In genomic region chr12:94789510-94790225, GRCh38 we compare ENCODE assay signal across 19 cellular contexts.
DNase-seq lines count a peak whose midpoint lies in the region; ATAC-seq and TF ChIP-seq lines count a peak whose summit lies in the region.
"Had no signal": no experiment of that assay in that cellular context is flagged by ENCODE, and none has a peak within 500 bp of the region (broad histone marks: within the 10 kb centered on the region; RNA-seq: fewer than 3 reads in every experiment).

No MANE protein-coding gene starts in this region.

- peak; percentile 49 for DNase-seq in SK-N-SH
- DNase-seq in endothelial cell (ENCODE audit: low spot score), result no peak
- no peak for DNase-seq in activated CD4-positive, alpha-beta T cell treated with anti-CD3 and anti-CD28 coated beads for 48 hours
- DNase-seq in 8988T, result no peak
- DNase-seq in COR-L47 (lab: John Stamatoyannopoulos, UW), result no peak
- DNase-seq: CD4-positive, alpha-beta memory T cell; DMS 273 treated with DMSO at 0.1 percent for 48 hours; DMS53; DND-41; EL; GM23248 had no signal

- peak overlapping the region in 1 of 2 experiments; percentile 70; a peak in 2 of 4 replicates for H3K27ac ChIP-seq in SK-N-SH (ENCODE audit: low read depth in 2 of 2, low read length in 1 of 2)
- peak overlapping the region; percentile 88 for H3K27ac ChIP-seq in VCaP
- peak overlapping the region; percentile 88 for H3K27ac ChIP-seq in parathyroid adenoma
- H3K27ac ChIP-seq: 22Rv1, BLaER1, GM23248, HL-60 had no signal

- H3K9me3 Mint-ChIP-seq in endothelial cell (ENCODE audit: unreplicated experiment), result no peaks in the 10 kb centered on the region

- no peak overlapping the region for H2AFZ ChIP-seq in SK-N-SH (ENCODE audit: low read depth)
- peak overlapping the region; percentile 57 for H2AFZ ChIP-seq in parathyroid adenoma
- H2AFZ ChIP-seq: GM23248 had no signal

- 25% methylated on average over 3 of the region's 3 CpGs for WGBS in SK-N-SH (ENCODE audit: low lambda C conversion rate)

- H3K9ac ChIP-seq in SK-N-SH (no peak overlapping the region), parathyroid adenoma (no peak overlapping the region)
- H3K9ac ChIP-seq: BLaER1, GM23248 had no signal

- CTCF ChIA-PET in SK-N-SH (lab: Yijun Ruan, JAX), result interaction anchor here (0.8 to 2.3 kb wide), 2 partner anchors 244 to 547 kb away, joined by 4 to 7 read pairs; no protein-coding TSS in a partner anchor

- H3K27me3 ChIP-seq in SK-N-SH (ENCODE audit: insufficient read depth) (no peaks in the 10 kb centered on the region), parathyroid adenoma (ENCODE audit: control insufficient read depth, insufficient read depth, low read length) (no peaks in the 10 kb centered on the region)
- H3K27me3 ChIP-seq: BLaER1 had no signal

- H3K79me2 ChIP-seq in SK-N-SH (ENCODE audit: insufficient read depth), result no peaks in the 10 kb centered on the region
- peaks cover 8% of the 10 kb centered on the region for H3K79me2 ChIP-seq in parathyroid adenoma

- no peak for TF ChIP-seq RAD21 in SK-N-SH (IDR thresholded peaks at IDR 0.05; ENCODE audit: low read length)

- peak in 1 of 2 experiments; percentile 43; a peak in 2 of 4 replicates for TF ChIP-seq EP300 in SK-N-SH (IDR thresholded peaks at IDR 0.05; ENCODE audit: borderline replicate concordance in 1 of 2, low read depth in 1 of 2, low read length in 1 of 2)

- H3K36me3 Mint-ChIP-seq in endothelial cell (ENCODE audit: low read depth, unreplicated experiment), result no peaks in the 10 kb centered on the region
- H3K36me3 Mint-ChIP-seq: CD14-positive monocyte; CD4-positive, alpha-beta memory T cell had no signal

- no peaks in the 10 kb centered on the region for H3K9me3 ChIP-seq in SK-N-SH
- H3K9me3 ChIP-seq in parathyroid adenoma (ENCODE audit: control insufficient read depth, low read length), result no peaks in the 10 kb centered on the region
- H3K9me3 ChIP-seq: BLaER1, HAP-1 had no signal

- H3K27ac Mint-ChIP-seq in endothelial cell (ENCODE audit: unreplicated experiment), result peak overlapping the region; percentile 85
- H3K27ac Mint-ChIP-seq: CD14-positive monocyte; CD4-positive, alpha-beta memory T cell had no signal

- no peaks in the 10 kb centered on the region for H4K20me1 ChIP-seq in SK-N-SH (ENCODE audit: insufficient read depth)
- H4K20me1 ChIP-seq: BLaER1 had no signal

- H3K27me3 Mint-ChIP-seq in endothelial cell (ENCODE audit: unreplicated experiment), result peaks cover 3% of the 10 kb centered on the region

- H3K4me2 ChIP-seq in SK-N-SH (no peak overlapping the region), parathyroid adenoma (ENCODE audit: low read length) (peak overlapping the region; percentile 59)
- H3K4me2 ChIP-seq: BLaER1 had no signal

- H3K36me3 ChIP-seq in SK-N-SH (replicated peaks in 1 of 2; ENCODE audit: control insufficient read depth in 1 of 2, insufficient read depth in 2 of 2, low read length in 1 of 2) (no peaks in the 10 kb centered on the region), parathyroid adenoma (ENCODE audit: control insufficient read depth, insufficient read depth, low read length) (no peaks in the 10 kb centered on the region)
- H3K36me3 ChIP-seq: BLaER1, HAP-1 had no signal

- H3K4me3 ChIP-seq in SK-N-SH (ENCODE audit: low read depth in 2 of 2, low read length in 1 of 2), result no peak overlapping the region
- peak overlapping the region; percentile 41 for H3K4me3 ChIP-seq in parathyroid adenoma (ENCODE audit: low read depth, low read length)
- H3K4me3 ChIP-seq: BLaER1, GM23248, HAP-1 had no signal

- H3K4me1 ChIP-seq in SK-N-SH (ENCODE audit: control insufficient read depth in 1 of 2, insufficient read depth in 2 of 2, low read depth in 1 of 2, low read length in 1 of 2) (peaks cover 0 to 12% of the 10 kb centered on the region in 2 experiments; a peak in 2 of 4 replicates), parathyroid adenoma (peaks cover 38% of the 10 kb centered on the region)
- H3K4me1 ChIP-seq: BLaER1 had no signal

- no peaks in the 10 kb centered on the region for H3F3A ChIP-seq in SK-N-SH (replicated peaks; ENCODE audit: insufficient read depth)

- no peak overlapping the region for H3K4me3 Mint-ChIP-seq in endothelial cell (ENCODE audit: unreplicated experiment)
- H3K4me3 Mint-ChIP-seq: CD14-positive monocyte; CD4-positive, alpha-beta memory T cell had no signal

- no peak for TF ChIP-seq CTCF in SK-N-SH (IDR thresholded peaks at IDR 0.05)
- TF ChIP-seq CTCF in VCaP (conservative IDR thresholded peaks at IDR 0.05), result no peak
- TF ChIP-seq CTCF in endothelial cell (IDR thresholded peaks at IDR 0.05; ENCODE audit: unreplicated experiment), result no peak
- TF ChIP-seq CTCF in parathyroid adenoma (IDR thresholded peaks at IDR 0.05), result no peak

- no peak for ATAC-seq in SK-N-SH treated with all-trans-retinoic acid at 6 μM for 48 hours

- H3K4me1 Mint-ChIP-seq in endothelial cell (ENCODE audit: unreplicated experiment), result peaks cover 46% of the 10 kb centered on the region

- H3K9me2 ChIP-seq in SK-N-SH, result no peaks in the 10 kb centered on the region

- POLR2A ChIA-PET in SK-N-SH (lab: Yijun Ruan, JAX), result no interaction called here

TF ChIP-seq in SK-N-SH, 30 proteins besides CTCF, POLR2A, EP300 and RAD21:
- TF ChIP-seq, protein P1, sequence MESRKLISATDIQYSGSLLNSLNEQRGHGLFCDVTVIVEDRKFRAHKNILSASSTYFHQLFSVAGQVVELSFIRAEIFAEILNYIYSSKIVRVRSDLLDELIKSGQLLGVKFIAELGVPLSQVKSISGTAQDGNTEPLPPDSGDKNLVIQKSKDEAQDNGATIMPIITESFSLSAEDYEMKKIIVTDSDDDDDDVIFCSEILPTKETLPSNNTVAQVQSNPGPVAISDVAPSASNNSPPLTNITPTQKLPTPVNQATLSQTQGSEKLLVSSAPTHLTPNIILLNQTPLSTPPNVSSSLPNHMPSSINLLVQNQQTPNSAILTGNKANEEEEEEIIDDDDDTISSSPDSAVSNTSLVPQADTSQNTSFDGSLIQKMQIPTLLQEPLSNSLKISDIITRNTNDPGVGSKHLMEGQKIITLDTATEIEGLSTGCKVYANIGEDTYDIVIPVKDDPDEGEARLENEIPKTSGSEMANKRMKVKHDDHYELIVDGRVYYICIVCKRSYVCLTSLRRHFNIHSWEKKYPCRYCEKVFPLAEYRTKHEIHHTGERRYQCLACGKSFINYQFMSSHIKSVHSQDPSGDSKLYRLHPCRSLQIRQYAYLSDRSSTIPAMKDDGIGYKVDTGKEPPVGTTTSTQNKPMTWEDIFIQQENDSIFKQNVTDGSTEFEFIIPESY (IDR thresholded peaks at IDR 0.05; ENCODE audit: borderline replicate concordance, low read depth), result no peak
- TF ChIP-seq CHD2 (IDR thresholded peaks at IDR 0.05; ENCODE audit: low read length, partially characterized antibody) (no peak), MXI1 (IDR thresholded peaks at IDR 0.05; ENCODE audit: low read depth, low read length) (0 out of 2 replicates have a peak, but pooled peaks have one; percentile 11), RXRA (IDR thresholded peaks at IDR 0.05; ENCODE audit: borderline replicate concordance, low read depth) (no peak), GATA2 (CRISPR knock-in tag; IDR thresholded peaks at IDR 0.05) (peak; percentile 70)

TF ChIP-seq in SK-N-SH treated with all-trans-retinoic acid at 6 μM for 48 hours, 23 proteins besides CTCF, POLR2A, EP300 and RAD21 (continues in another document):
- no peak for TF ChIP-seq ZFP30 (CRISPR knock-in tag; IDR thresholded peaks at IDR 0.05)
- TF ChIP-seq TCF4 (CRISPR knock-in tag; IDR thresholded peaks at IDR 0.05; ENCODE audit: borderline replicate concordance), result no peak
- no peak for TF ChIP-seq PATZ1 (CRISPR knock-in tag; IDR thresholded peaks at IDR 0.05; ENCODE audit: borderline replicate concordance)
- TF ChIP-seq, protein P2, sequence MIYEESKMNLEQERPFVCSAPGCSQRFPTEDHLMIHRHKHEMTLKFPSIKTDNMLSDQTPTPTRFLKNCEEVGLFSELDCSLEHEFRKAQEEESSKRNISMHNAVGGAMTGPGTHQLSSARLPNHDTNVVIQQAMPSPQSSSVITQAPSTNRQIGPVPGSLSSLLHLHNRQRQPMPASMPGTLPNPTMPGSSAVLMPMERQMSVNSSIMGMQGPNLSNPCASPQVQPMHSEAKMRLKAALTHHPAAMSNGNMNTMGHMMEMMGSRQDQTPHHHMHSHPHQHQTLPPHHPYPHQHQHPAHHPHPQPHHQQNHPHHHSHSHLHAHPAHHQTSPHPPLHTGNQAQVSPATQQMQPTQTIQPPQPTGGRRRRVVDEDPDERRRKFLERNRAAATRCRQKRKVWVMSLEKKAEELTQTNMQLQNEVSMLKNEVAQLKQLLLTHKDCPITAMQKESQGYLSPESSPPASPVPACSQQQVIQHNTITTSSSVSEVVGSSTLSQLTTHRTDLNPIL (CRISPR knock-in tag; IDR thresholded peaks at IDR 0.05; ENCODE audit: low read depth), result no peak
- TF ChIP-seq ZFP3 (CRISPR knock-in tag; IDR thresholded peaks at IDR 0.05), result no peak
- no peak for TF ChIP-seq BACH2 (CRISPR knock-in tag; IDR thresholded peaks at IDR 0.05; ENCODE audit: borderline replicate concordance)
- no peak for TF ChIP-seq ZC3H10 (CRISPR knock-in tag; IDR thresholded peaks at IDR 0.05)
- no peak for TF ChIP-seq ZNF70 (CRISPR knock-in tag; IDR thresholded peaks at IDR 0.05)
